Comparison of ENCODE assay signal across 1 cellular context in genomic region chr16:11372924-11373306, GRCh38.
TF ChIP-seq lines count a peak whose summit lies in the region.

No MANE protein-coding gene starts in this region.

TF ChIP-seq in HepG2, 621 proteins besides CTCF, POLR2A, EP300 and RAD21 (continued from another document):
- no peak for TF ChIP-seq ZKSCAN8 (CRISPR knock-in tag; IDR thresholded peaks at IDR 0.05; ENCODE audit: borderline replicate concordance)
- TF ChIP-seq ZFX (CRISPR knock-in tag; IDR thresholded peaks at IDR 0.05; ENCODE audit: low read depth) = 0 out of 2 replicates have a peak, but pooled peaks have one; percentile 15
TF ChIP-seq in HepG2: peak in this region for 5.
